In the genomic region with DNA sequence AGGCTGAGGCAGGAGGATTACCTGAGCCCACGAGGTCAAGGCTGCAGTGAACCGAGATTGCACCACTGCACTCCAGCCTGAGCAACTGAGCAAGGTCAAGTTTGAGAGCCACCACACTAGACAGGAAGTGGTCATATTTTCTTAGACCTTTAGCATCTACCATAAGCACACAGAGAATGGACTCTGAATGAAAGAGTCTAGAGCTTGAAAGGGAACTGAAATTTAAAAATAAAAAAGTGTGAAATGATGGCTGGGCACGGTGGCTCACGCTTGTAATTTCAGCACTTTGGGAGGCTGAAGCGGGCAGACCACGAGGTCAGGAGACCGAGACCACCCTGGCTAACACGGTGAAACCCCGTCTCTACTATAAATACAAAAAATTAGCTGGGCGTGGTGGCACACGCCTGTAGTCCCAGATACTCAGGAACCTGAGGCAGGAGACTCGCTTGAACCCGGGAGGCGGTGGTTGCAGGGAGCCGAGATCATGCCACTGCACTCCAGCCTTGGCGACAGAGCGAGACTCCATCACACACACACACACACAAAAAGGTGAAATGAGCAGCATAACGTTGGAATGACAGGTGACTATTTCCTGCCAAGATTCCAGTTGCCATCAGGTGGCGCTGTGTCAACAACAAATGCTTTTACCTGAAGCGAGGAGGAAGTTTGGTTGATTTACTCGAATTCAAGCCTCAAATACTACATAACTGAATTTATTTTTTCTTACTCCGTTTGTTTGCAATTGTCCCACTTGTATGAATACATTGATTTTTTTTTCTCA, we compare ENCODE assay signal across 1 cellular context.
TF ChIP-seq lines count a peak whose summit lies in the region.

No MANE protein-coding gene starts in this region.

TF ChIP-seq in HepG2, 621 proteins besides CTCF, POLR2A, EP300 and RAD21 (continued from another document and continues in another):
- TF ChIP-seq, protein P1, sequence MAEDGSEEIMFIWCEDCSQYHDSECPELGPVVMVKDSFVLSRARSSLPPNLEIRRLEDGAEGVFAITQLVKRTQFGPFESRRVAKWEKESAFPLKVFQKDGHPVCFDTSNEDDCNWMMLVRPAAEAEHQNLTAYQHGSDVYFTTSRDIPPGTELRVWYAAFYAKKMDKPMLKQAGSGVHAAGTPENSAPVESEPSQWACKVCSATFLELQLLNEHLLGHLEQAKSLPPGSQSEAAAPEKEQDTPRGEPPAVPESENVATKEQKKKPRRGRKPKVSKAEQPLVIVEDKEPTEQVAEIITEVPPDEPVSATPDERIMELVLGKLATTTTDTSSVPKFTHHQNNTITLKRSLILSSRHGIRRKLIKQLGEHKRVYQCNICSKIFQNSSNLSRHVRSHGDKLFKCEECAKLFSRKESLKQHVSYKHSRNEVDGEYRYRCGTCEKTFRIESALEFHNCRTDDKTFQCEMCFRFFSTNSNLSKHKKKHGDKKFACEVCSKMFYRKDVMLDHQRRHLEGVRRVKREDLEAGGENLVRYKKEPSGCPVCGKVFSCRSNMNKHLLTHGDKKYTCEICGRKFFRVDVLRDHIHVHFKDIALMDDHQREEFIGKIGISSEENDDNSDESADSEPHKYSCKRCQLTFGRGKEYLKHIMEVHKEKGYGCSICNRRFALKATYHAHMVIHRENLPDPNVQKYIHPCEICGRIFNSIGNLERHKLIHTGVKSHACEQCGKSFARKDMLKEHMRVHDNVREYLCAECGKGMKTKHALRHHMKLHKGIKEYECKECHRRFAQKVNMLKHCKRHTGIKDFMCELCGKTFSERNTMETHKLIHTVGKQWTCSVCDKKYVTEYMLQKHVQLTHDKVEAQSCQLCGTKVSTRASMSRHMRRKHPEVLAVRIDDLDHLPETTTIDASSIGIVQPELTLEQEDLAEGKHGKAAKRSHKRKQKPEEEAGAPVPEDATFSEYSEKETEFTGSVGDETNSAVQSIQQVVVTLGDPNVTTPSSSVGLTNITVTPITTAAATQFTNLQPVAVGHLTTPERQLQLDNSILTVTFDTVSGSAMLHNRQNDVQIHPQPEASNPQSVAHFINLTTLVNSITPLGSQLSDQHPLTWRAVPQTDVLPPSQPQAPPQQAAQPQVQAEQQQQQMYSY (CRISPR knock-in tag; IDR thresholded peaks at IDR 0.05) = no peak
- TF ChIP-seq NR2F2 (IDR thresholded peaks at IDR 0.05; ENCODE audit: borderline replicate concordance, low read depth) = no peak
- no peak for TF ChIP-seq SP4 (CRISPR knock-in tag; IDR thresholded peaks at IDR 0.05)
- peak; percentile 96 for TF ChIP-seq STAG1 (CRISPR knock-in tag; IDR thresholded peaks at IDR 0.05)
- no peak for TF ChIP-seq ZNF367 (CRISPR knock-in tag; IDR thresholded peaks at IDR 0.05; ENCODE audit: borderline replicate concordance)
- TF ChIP-seq, protein P2, sequence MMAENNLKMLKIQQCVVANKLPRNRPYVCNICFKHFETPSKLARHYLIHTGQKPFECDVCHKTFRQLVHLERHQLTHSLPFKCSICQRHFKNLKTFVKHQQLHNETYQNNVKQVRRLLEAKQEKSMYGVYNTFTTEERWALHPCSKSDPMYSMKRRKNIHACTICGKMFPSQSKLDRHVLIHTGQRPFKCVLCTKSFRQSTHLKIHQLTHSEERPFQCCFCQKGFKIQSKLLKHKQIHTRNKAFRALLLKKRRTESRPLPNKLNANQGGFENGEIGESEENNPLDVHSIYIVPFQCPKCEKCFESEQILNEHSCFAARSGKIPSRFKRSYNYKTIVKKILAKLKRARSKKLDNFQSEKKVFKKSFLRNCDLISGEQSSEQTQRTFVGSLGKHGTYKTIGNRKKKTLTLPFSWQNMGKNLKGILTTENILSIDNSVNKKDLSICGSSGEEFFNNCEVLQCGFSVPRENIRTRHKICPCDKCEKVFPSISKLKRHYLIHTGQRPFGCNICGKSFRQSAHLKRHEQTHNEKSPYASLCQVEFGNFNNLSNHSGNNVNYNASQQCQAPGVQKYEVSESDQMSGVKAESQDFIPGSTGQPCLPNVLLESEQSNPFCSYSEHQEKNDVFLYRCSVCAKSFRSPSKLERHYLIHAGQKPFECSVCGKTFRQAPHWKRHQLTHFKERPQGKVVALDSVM (CRISPR knock-in tag; IDR thresholded peaks at IDR 0.05) = peak; percentile 85; the same call in 1 of the 2 replicates
- TF ChIP-seq NR2F6 (IDR thresholded peaks at IDR 0.05) = no peak
- peak; percentile 42; the same call in 1 of the 2 replicates for TF ChIP-seq NR2F6 (CRISPR knock-in tag; IDR thresholded peaks at IDR 0.05)
- peak; percentile 31 for TF ChIP-seq XRCC5 (optimal IDR thresholded peaks at IDR 0.05; ENCODE audit: low read length)
- TF ChIP-seq, protein P3, sequence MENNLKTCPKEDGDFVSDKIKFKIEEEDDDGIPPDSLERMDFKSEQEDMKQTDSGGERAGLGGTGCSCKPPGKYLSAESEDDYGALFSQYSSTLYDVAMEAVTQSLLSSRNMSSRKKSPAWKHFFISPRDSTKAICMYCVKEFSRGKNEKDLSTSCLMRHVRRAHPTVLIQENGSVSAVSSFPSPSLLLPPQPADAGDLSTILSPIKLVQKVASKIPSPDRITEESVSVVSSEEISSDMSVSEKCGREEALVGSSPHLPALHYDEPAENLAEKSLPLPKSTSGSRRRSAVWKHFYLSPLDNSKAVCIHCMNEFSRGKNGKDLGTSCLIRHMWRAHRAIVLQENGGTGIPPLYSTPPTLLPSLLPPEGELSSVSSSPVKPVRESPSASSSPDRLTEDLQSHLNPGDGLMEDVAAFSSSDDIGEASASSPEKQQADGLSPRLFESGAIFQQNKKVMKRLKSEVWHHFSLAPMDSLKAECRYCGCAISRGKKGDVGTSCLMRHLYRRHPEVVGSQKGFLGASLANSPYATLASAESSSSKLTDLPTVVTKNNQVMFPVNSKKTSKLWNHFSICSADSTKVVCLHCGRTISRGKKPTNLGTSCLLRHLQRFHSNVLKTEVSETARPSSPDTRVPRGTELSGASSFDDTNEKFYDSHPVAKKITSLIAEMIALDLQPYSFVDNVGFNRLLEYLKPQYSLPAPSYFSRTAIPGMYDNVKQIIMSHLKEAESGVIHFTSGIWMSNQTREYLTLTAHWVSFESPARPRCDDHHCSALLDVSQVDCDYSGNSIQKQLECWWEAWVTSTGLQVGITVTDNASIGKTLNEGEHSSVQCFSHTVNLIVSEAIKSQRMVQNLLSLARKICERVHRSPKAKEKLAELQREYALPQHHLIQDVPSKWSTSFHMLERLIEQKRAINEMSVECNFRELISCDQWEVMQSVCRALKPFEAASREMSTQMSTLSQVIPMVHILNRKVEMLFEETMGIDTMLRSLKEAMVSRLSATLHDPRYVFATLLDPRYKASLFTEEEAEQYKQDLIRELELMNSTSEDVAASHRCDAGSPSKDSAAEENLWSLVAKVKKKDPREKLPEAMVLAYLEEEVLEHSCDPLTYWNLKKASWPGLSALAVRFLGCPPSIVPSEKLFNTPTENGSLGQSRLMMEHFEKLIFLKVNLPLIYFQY (CRISPR knock-in tag; IDR thresholded peaks at IDR 0.05; ENCODE audit: borderline replicate concordance) = no peak
- TF ChIP-seq ZNF652 (CRISPR knock-in tag; IDR thresholded peaks at IDR 0.05; ENCODE audit: borderline replicate concordance, low read depth) = peak; percentile 17; the same call in 1 of the 2 replicates
- peak; percentile 73; the same call in 1 of the 2 replicates for TF ChIP-seq MIXL1 (CRISPR knock-in tag; IDR thresholded peaks at IDR 0.05)
- TF ChIP-seq SKI (IDR thresholded peaks at IDR 0.05; ENCODE audit: partially characterized antibody) = peak; percentile 84
- no peak for TF ChIP-seq ZBTB42 (CRISPR knock-in tag; IDR thresholded peaks at IDR 0.05)
- TF ChIP-seq, protein P4, sequence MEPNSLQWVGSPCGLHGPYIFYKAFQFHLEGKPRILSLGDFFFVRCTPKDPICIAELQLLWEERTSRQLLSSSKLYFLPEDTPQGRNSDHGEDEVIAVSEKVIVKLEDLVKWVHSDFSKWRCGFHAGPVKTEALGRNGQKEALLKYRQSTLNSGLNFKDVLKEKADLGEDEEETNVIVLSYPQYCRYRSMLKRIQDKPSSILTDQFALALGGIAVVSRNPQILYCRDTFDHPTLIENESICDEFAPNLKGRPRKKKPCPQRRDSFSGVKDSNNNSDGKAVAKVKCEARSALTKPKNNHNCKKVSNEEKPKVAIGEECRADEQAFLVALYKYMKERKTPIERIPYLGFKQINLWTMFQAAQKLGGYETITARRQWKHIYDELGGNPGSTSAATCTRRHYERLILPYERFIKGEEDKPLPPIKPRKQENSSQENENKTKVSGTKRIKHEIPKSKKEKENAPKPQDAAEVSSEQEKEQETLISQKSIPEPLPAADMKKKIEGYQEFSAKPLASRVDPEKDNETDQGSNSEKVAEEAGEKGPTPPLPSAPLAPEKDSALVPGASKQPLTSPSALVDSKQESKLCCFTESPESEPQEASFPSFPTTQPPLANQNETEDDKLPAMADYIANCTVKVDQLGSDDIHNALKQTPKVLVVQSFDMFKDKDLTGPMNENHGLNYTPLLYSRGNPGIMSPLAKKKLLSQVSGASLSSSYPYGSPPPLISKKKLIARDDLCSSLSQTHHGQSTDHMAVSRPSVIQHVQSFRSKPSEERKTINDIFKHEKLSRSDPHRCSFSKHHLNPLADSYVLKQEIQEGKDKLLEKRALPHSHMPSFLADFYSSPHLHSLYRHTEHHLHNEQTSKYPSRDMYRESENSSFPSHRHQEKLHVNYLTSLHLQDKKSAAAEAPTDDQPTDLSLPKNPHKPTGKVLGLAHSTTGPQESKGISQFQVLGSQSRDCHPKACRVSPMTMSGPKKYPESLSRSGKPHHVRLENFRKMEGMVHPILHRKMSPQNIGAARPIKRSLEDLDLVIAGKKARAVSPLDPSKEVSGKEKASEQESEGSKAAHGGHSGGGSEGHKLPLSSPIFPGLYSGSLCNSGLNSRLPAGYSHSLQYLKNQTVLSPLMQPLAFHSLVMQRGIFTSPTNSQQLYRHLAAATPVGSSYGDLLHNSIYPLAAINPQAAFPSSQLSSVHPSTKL (CRISPR knock-in tag; IDR thresholded peaks at IDR 0.05) = peak; percentile 58
- TF ChIP-seq ERF (CRISPR knock-in tag; IDR thresholded peaks at IDR 0.05) = peak; percentile 40; the same call in 1 of the 2 replicates
- no peak for TF ChIP-seq ZFP90 (CRISPR knock-in tag; IDR thresholded peaks at IDR 0.05; ENCODE audit: borderline replicate concordance)
- TF ChIP-seq RARA (CRISPR knock-in tag; IDR thresholded peaks at IDR 0.05) = peak; percentile 92
- TF ChIP-seq FOXJ3 (CRISPR knock-in tag; IDR thresholded peaks at IDR 0.05; ENCODE audit: borderline replicate concordance) = 0 out of 2 replicates have a peak, but pooled peaks have one; percentile 20
- TF ChIP-seq, protein P5, sequence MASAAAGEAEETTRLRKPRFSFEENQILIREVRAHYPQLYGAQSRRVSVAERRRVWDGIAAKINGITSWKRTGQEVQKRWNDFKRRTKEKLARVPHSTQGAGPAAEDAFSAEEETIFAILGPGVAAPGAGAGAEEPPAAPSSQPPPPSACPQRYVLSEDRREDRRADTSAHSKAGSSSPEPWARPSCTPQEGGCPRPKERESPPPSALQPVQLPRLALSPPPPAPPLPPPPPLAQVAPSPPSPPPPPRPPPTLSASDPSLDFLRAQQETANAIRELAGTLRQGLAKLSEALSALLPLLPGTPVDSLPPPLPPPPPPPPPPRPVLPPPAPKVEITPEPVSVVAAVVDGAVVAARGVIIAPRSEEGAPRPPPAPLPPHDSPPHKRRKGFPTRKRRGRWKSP (CRISPR knock-in tag; IDR thresholded peaks at IDR 0.05) = peak; percentile 0; the same call in 1 of the 2 replicates
- 0 out of 2 replicates have a peak, but pooled peaks have one; percentile 14 for TF ChIP-seq MED1 (CRISPR knock-in tag; IDR thresholded peaks at IDR 0.05)
- peak; percentile 53; the same call in 1 of the 2 replicates for TF ChIP-seq ETV5 (CRISPR knock-in tag; IDR thresholded peaks at IDR 0.05; ENCODE audit: borderline replicate concordance)
- TF ChIP-seq ZNF17 (CRISPR knock-in tag; IDR thresholded peaks at IDR 0.05) = no peak
- TF ChIP-seq RXRA (CRISPR knock-in tag; IDR thresholded peaks at IDR 0.05) = peak; percentile 83
- peak; percentile 86 for TF ChIP-seq ELF3 (CRISPR knock-in tag; IDR thresholded peaks at IDR 0.05)
- 0 out of 2 replicates have a peak, but pooled peaks have one; percentile 24 for TF ChIP-seq ZFP36L2 (CRISPR knock-in tag; IDR thresholded peaks at IDR 0.05)
- TF ChIP-seq BCL6 (CRISPR knock-in tag; IDR thresholded peaks at IDR 0.05) = peak; percentile 51; the same call in 1 of the 2 replicates
- TF ChIP-seq, protein P6, sequence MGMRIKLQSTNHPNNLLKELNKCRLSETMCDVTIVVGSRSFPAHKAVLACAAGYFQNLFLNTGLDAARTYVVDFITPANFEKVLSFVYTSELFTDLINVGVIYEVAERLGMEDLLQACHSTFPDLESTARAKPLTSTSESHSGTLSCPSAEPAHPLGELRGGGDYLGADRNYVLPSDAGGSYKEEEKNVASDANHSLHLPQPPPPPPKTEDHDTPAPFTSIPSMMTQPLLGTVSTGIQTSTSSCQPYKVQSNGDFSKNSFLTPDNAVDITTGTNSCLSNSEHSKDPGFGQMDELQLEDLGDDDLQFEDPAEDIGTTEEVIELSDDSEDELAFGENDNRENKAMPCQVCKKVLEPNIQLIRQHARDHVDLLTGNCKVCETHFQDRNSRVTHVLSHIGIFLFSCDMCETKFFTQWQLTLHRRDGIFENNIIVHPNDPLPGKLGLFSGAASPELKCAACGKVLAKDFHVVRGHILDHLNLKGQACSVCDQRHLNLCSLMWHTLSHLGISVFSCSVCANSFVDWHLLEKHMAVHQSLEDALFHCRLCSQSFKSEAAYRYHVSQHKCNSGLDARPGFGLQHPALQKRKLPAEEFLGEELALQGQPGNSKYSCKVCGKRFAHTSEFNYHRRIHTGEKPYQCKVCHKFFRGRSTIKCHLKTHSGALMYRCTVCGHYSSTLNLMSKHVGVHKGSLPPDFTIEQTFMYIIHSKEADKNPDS (CRISPR knock-in tag; IDR thresholded peaks at IDR 0.05) = no peak
- TF ChIP-seq NFKB2 (CRISPR knock-in tag; IDR thresholded peaks at IDR 0.05; ENCODE audit: borderline replicate concordance) = peak; percentile 22; the same call in 1 of the 2 replicates
- TF ChIP-seq SRF (IDR thresholded peaks at IDR 0.05; ENCODE audit: low read depth, low read length) = 0 out of 2 replicates have a peak, but pooled peaks have one; percentile 10
- TF ChIP-seq BRD4 (CRISPR knock-in tag; IDR thresholded peaks at IDR 0.05) = no peak
- 0 out of 2 replicates have a peak, but pooled peaks have one; percentile 20 for TF ChIP-seq GATAD2A (CRISPR knock-in tag; IDR thresholded peaks at IDR 0.05)
- TF ChIP-seq, protein P7, sequence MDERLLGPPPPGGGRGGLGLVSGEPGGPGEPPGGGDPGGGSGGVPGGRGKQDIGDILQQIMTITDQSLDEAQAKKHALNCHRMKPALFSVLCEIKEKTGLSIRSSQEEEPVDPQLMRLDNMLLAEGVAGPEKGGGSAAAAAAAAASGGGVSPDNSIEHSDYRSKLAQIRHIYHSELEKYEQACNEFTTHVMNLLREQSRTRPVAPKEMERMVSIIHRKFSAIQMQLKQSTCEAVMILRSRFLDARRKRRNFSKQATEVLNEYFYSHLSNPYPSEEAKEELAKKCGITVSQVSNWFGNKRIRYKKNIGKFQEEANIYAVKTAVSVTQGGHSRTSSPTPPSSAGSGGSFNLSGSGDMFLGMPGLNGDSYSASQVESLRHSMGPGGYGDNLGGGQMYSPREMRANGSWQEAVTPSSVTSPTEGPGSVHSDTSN (CRISPR knock-in tag; IDR thresholded peaks at IDR 0.05) = 0 out of 2 replicates have a peak, but pooled peaks have one; percentile 20
- TF ChIP-seq CEBPG (CRISPR knock-in tag; IDR thresholded peaks at IDR 0.05) = 0 out of 2 replicates have a peak, but pooled peaks have one; percentile 7
- peak; percentile 55 for TF ChIP-seq RXRB (CRISPR knock-in tag; IDR thresholded peaks at IDR 0.05; ENCODE audit: borderline replicate concordance)
- TF ChIP-seq ZNF124 (CRISPR knock-in tag; IDR thresholded peaks at IDR 0.05) = no peak
- peak; percentile 63 for TF ChIP-seq TEAD3 (CRISPR knock-in tag; optimal IDR thresholded peaks at IDR 0.05; ENCODE audit: borderline replicate concordance)
